In the genomic region with DNA sequence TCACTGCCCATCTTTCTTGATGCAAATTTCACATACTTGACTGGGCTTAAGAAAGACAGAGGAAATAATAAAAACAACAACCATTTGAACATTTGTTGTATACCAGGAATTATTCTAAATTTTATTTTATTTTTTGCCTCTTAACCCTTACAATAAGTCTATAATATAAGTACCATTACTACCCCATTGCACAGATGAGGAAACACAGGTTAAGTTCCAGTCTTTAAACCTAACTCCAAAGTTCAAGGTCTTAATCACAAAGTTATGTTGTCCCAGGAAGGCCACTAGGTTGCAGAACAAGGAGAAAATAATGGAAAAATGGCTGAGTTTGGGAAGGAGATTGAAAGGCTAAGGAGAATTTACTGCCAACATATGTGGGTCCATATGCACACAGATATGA, we compare ENCODE assay signal across 1 cellular context.
TF ChIP-seq lines count a peak whose summit lies in the region.

No MANE protein-coding gene starts in this region.

TF ChIP-seq in IMR-90, 13 proteins besides CTCF, POLR2A, EP300 and RAD21:
- TF ChIP-seq NFE2L2 (IDR thresholded peaks at IDR 0.05; ENCODE audit: low read depth, low read length) = no peak
- no peak for TF ChIP-seq MXI1 (IDR thresholded peaks at IDR 0.05; ENCODE audit: borderline replicate concordance, low read depth, low read length)
- TF ChIP-seq CHD1 (IDR thresholded peaks at IDR 0.05; ENCODE audit: low read depth, low read length) = no peak
- no peak for TF ChIP-seq MAZ (IDR thresholded peaks at IDR 0.05; ENCODE audit: borderline replicate concordance, low read depth, low read length)
- TF ChIP-seq MAFK (IDR thresholded peaks at IDR 0.05; ENCODE audit: low read depth, low read length) = no peak
- TF ChIP-seq FOS (IDR thresholded peaks at IDR 0.05; ENCODE audit: low read depth, low read length) = no peak
- TF ChIP-seq, protein P1, sequence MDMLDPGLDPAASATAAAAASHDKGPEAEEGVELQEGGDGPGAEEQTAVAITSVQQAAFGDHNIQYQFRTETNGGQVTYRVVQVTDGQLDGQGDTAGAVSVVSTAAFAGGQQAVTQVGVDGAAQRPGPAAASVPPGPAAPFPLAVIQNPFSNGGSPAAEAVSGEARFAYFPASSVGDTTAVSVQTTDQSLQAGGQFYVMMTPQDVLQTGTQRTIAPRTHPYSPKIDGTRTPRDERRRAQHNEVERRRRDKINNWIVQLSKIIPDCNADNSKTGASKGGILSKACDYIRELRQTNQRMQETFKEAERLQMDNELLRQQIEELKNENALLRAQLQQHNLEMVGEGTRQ (IDR thresholded peaks at IDR 0.05; ENCODE audit: low read depth, low read length) = no peak
- TF ChIP-seq, protein P2, sequence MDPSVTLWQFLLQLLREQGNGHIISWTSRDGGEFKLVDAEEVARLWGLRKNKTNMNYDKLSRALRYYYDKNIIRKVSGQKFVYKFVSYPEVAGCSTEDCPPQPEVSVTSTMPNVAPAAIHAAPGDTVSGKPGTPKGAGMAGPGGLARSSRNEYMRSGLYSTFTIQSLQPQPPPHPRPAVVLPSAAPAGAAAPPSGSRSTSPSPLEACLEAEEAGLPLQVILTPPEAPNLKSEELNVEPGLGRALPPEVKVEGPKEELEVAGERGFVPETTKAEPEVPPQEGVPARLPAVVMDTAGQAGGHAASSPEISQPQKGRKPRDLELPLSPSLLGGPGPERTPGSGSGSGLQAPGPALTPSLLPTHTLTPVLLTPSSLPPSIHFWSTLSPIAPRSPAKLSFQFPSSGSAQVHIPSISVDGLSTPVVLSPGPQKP (IDR thresholded peaks at IDR 0.05; ENCODE audit: borderline replicate concordance, low read depth, low read length) = no peak
- TF ChIP-seq RCOR1 (IDR thresholded peaks at IDR 0.05; ENCODE audit: insufficient replicate concordance, low read length) = no peak
- no peak for TF ChIP-seq RFX5 (IDR thresholded peaks at IDR 0.05; ENCODE audit: low read depth, low read length)
- TF ChIP-seq BHLHE40 (IDR thresholded peaks at IDR 0.05; ENCODE audit: low read depth, low read length) = no peak
- no peak for TF ChIP-seq CEBPB (IDR thresholded peaks at IDR 0.05; ENCODE audit: low read depth, low read length)
- TF ChIP-seq SMC3 (IDR thresholded peaks at IDR 0.05; ENCODE audit: low read depth, low read length) = no peak
